ENCODE assay signal across 30 cellular contexts in genomic region chr3:45302470-45302869, GRCh38.
"Had no signal": no experiment of that assay in that cellular context is flagged by ENCODE, and none has a peak within 500 bp of the region (broad histone marks: within the 10 kb centered on the region; RNA-seq: fewer than 3 reads in every experiment).

No MANE protein-coding gene starts in this region.

- H3K9me3 ChIP-seq: colonic mucosa had no signal

- H3K36me3 ChIP-seq: colonic mucosa, esophagus muscularis mucosa, esophagus squamous epithelium, gastrocnemius medialis, gastroesophageal sphincter, heart left ventricle, heart right ventricle had no signal

- H2AFZ ChIP-seq: hepatocyte had no signal

- H3K27me3 ChIP-seq: colonic mucosa, gastrocnemius medialis had no signal

- H3K79me2 ChIP-seq: hepatocyte had no signal

- DNase-seq: colonic mucosa; cortex of kidney; dermis blood vessel endothelial cell; dorsolateral prefrontal cortex; effector CD4-positive, alpha-beta T cell; effector CD8-positive, alpha-beta T cell; effector memory CD4-positive, alpha-beta T cell; effector memory CD8-positive, alpha-beta T cell; endodermal cell; erythroblast; esophagus squamous epithelium; foreskin fibroblast; foreskin keratinocyte; foreskin melanocyte; gastrocnemius medialis; glutamatergic neuron; head of caudate nucleus; heart left ventricle; heart right ventricle had no signal

- H3K4me1 ChIP-seq: colonic mucosa, esophagus muscularis mucosa, esophagus squamous epithelium, foreskin keratinocyte, gastrocnemius medialis, gastroesophageal sphincter, heart left ventricle, heart right ventricle had no signal

- H3K4me3 ChIP-seq: colonic mucosa, coronary artery, dorsolateral prefrontal cortex, esophagus muscularis mucosa, esophagus squamous epithelium, gastrocnemius medialis, gastroesophageal sphincter, heart left ventricle, heart right ventricle, hepatocyte had no signal

- H3K4me3 Mint-ChIP-seq: dendritic cell treated with granulocyte-macrophage colony-stimulating factor and Interleukin-4, amounts not matched to agents 40 ng/mL and 50 ng/mL, for 4 days; effector memory CD8-positive, alpha-beta T cell; endodermal cell had no signal

- H3K4me1 Mint-ChIP-seq: endodermal cell had no signal

- FAIRE-seq: colon, endometrium, endothelial cell of umbilical vein, frontal cortex had no signal

- H3K27ac ChIP-seq: colonic mucosa, coronary artery, dorsolateral prefrontal cortex, epithelial cell of prostate, esophagus muscularis mucosa, esophagus squamous epithelium, foreskin keratinocyte, gastrocnemius medialis, gastroesophageal sphincter, heart left ventricle, heart right ventricle, hepatocyte had no signal

- H3K4me2 ChIP-seq: hepatocyte had no signal

- ATAC-seq: effector memory CD8-positive, alpha-beta T cell; esophagus mucosa; foreskin keratinocyte; gastrocnemius medialis; gastroesophageal sphincter; heart left ventricle; heart right ventricle had no signal

- H3K27ac Mint-ChIP-seq: dendritic cell treated with granulocyte-macrophage colony-stimulating factor and Interleukin-4, amounts not matched to agents 40 ng/mL and 50 ng/mL, for 4 days; effector memory CD8-positive, alpha-beta T cell; endodermal cell had no signal
